Comparison of ENCODE assay signal across 8 cellular contexts in genomic region chr14:100193417-100194357, GRCh38.
A peak's percentile ranks its signal among the peaks of the same experiment; 100 is the strongest.
DNase-seq lines count a peak whose midpoint lies in the region; ATAC-seq, FAIRE-seq and TF ChIP-seq lines count a peak whose summit lies in the region.

No MANE protein-coding gene starts in this region.

- ATAC-seq in GM21515 (IDR thresholded peaks at IDR 0.05; ENCODE audit: unreplicated experiment), result no peak

- no peaks in the 10 kb centered on the region for H3K79me2 ChIP-seq in MM.1S (ENCODE audit: low read length)

- no peaks in the 10 kb centered on the region for H3K9me2 ChIP-seq in MM.1S (replicated peaks; ENCODE audit: insufficient read depth, low read length)

- H3K9me3 ChIP-seq in MM.1S (replicated peaks; ENCODE audit: insufficient read depth, low read length) (no peaks in the 10 kb centered on the region), mucosa of stomach (ENCODE audit: control insufficient read depth, low read length) (no peaks in the 10 kb centered on the region)

- H3K27me3 ChIP-seq in MM.1S (replicated peaks; ENCODE audit: insufficient read depth, low read length) (no peaks in the 10 kb centered on the region), mucosa of stomach (ENCODE audit: control insufficient read depth, insufficient read depth, low read length) (no peaks in the 10 kb centered on the region)

- H3K4me2 ChIP-seq in MM.1S (ENCODE audit: low read depth, low read length), result peak overlapping the region; percentile 69; the same call in 1 of the 2 replicates

- in situ Hi-C loops in ACHN (cut with HindIII; ENCODE audit: low pct_ligation_motif_present, low pct_unique_long_range_greater_than_20kb, low sequenced_read_pairs), result no loop called here

- H3K36me3 ChIP-seq in MM.1S (replicated peaks; ENCODE audit: insufficient read depth, low read length) (no peaks in the 10 kb centered on the region), mucosa of stomach (ENCODE audit: control insufficient read depth, insufficient read depth, low read length) (no peaks in the 10 kb centered on the region)

- DNase-seq in MM.1S (no peak), cardiac fibroblast (ENCODE audit: low read depth in 2 of 2) (no peak), HTR-8/SVneo (ENCODE audit: insufficient read length, low spot score) (no peak), GM19240 (ENCODE audit: insufficient read length, low spot score) (no peak), ACHN (no peak)

- peak overlapping the region; percentile 34; the same call in 1 of the 2 replicates for H3K27ac ChIP-seq in MM.1S (ENCODE audit: low read length)

- H3K4me3 ChIP-seq in GM08714 (ENCODE audit: low read length) (peak overlapping the region; percentile 3; the same call in 1 of the 2 replicates), MM.1S (ENCODE audit: low read length) (peak overlapping the region; percentile 29; the same call in 1 of the 2 replicates), cardiac fibroblast (replicated peaks in 1 of 2; ENCODE audit: low read depth in 2 of 2, low read length in 2 of 2) (peak overlapping the region; percentile 49), mucosa of stomach (ENCODE audit: low read length) (no peak overlapping the region)

- TF ChIP-seq CTCF in MM.1S (IDR thresholded peaks at IDR 0.05; ENCODE audit: low read length) (no peak), cardiac fibroblast (IDR thresholded peaks at IDR 0.05; ENCODE audit: low read depth, low read length) (no peak)

- H3K4me1 ChIP-seq in MM.1S (ENCODE audit: low read length) (peaks cover 5% of the 10 kb centered on the region; the same call in 1 of the 2 replicates), mucosa of stomach (ENCODE audit: control insufficient read depth, insufficient read depth, low read length) (peaks cover 22% of the 10 kb centered on the region)

- peak overlapping the region; percentile 59; the same call in 1 of the 2 replicates for H3K9ac ChIP-seq in MM.1S (ENCODE audit: low read length)
- H3K9ac ChIP-seq in mucosa of stomach (ENCODE audit: low read length), result peak overlapping the region; percentile 32

- H2AFZ ChIP-seq in MM.1S (ENCODE audit: low read length), result peak overlapping the region; percentile 95

- FAIRE-seq in HTR-8/SVneo (lab: Jason Lieb, UNC), result no peak

- no peaks in the 10 kb centered on the region for H3F3A ChIP-seq in MM.1S (ENCODE audit: insufficient read depth, low read length)

- no peaks in the 10 kb centered on the region for H4K20me1 ChIP-seq in MM.1S (ENCODE audit: insufficient read depth, low read length)
